8 cellular contexts compared by ENCODE assay signal in the genomic region with DNA sequence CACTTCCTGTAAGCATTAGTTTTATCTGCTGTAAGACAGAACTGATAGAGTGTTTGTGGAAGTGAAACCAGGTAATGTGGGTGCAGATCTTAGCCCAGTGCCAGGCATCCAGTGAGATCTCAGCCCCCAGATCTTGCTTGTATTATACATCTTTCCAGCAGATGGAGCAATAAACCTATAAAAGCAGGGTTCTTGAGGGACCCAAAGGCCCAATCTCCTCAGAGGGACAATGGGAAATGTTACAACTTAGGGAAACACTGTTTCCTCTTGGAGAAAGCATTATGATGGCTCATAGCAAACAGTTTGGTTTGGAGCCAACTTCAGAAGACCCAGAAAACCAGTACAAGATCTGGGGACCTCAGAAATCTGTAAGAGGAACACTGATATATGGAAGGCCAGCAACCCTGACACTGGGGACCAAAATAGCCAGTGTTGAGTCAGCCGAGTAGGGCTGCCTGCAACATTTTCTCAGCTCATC.
A peak's percentile ranks its signal among the peaks of the same experiment; 100 is the strongest.
DNase-seq lines count a peak whose midpoint lies in the region; ATAC-seq and TF ChIP-seq lines count a peak whose summit lies in the region.

No MANE protein-coding gene starts in this region.

- H3K4me1 ChIP-seq in HCT116 (ENCODE audit: control insufficient read depth in 1 of 2, insufficient read depth in 2 of 2, low read length in 2 of 2) = no peaks in the 10 kb centered on the region
- H3K4me1 ChIP-seq in naive thymus-derived CD4-positive, alpha-beta T cell (ENCODE audit: control insufficient read depth in 2 of 2, insufficient read depth in 2 of 2, low read length in 2 of 2) = no peaks in the 10 kb centered on the region
- no peaks in the 10 kb centered on the region for H3K4me1 ChIP-seq in CD4-positive, alpha-beta memory T cell (ENCODE audit: insufficient read depth, low read length)

- H3K4me2 ChIP-seq in HCT116 (ENCODE audit: low read length) = 0 out of 2 replicates have a peak overlapping the region, but pooled peaks have one; percentile 20

- no TSS peak for BruUV-seq in HCT116 (replicated peaks; lab: Mats Ljungman, UMichigan)

- CTCF ChIA-PET in activated CD4-positive, alpha-beta T cell treated with anti-CD3 and anti-CD28 coated beads for 36 hours (lab: Charles Lee) = interaction anchor here (1.6 kb wide), 1 partner anchor 645 kb away, joined by 7 read pairs; no protein-coding TSS in a partner anchor
- CTCF ChIA-PET in HCT116 (lab: Charles Lee) = interaction anchor here (0.7 to 3.2 kb wide), 14 partner anchors 9 to 912 kb away, joined by 3 to 40 read pairs (median 10); no protein-coding TSS in a partner anchor
- CTCF ChIA-PET in naive thymus-derived CD4-positive, alpha-beta T cell (lab: Charles Lee) = interaction anchor here (0.5 kb wide), 1 partner anchor 832 kb away, joined by 3 read pairs; no protein-coding TSS in a partner anchor
- CTCF ChIA-PET in CD4-positive, alpha-beta memory T cell (lab: Charles Lee; ENCODE audit: partially characterized antibody) = no interaction called here

- H3K4me3 ChIP-seq in HCT116 (replicated peaks in 1 of 2; ENCODE audit: low read depth in 1 of 2, low read length in 2 of 2) = no peak overlapping the region
- H3K4me3 ChIP-seq in naive thymus-derived CD4-positive, alpha-beta T cell (ENCODE audit: low read length) = no peak overlapping the region
- H3K4me3 ChIP-seq in CD4-positive, alpha-beta memory T cell (ENCODE audit: low read length in 2 of 2) = no peak overlapping the region

- no peaks in the 10 kb centered on the region for H3K27me3 ChIP-seq in HCT116 (ENCODE audit: insufficient read depth, low read length)
- no peaks in the 10 kb centered on the region for H3K27me3 ChIP-seq in naive thymus-derived CD4-positive, alpha-beta T cell (ENCODE audit: control insufficient read depth in 2 of 2, insufficient read depth in 2 of 2, low read length in 2 of 2)
- H3K27me3 ChIP-seq in CD4-positive, alpha-beta memory T cell (ENCODE audit: insufficient read depth, low read length) = no peaks in the 10 kb centered on the region

- H3K9me2 ChIP-seq in HCT116 (ENCODE audit: insufficient read depth) = no peaks in the 10 kb centered on the region

- H3K79me2 ChIP-seq in HCT116 (ENCODE audit: insufficient read depth, low read length) = no peaks in the 10 kb centered on the region

- H3K9me3 Mint-ChIP-seq in activated CD4-positive, alpha-beta T cell treated with anti-CD3 and anti-CD28 coated beads for 36 hours (ENCODE audit: low read depth) = no peaks in the 10 kb centered on the region
- peaks cover 0 to 2% (median 0%) of the 10 kb centered on the region in 11 donors for H3K9me3 Mint-ChIP-seq in naive thymus-derived CD4-positive, alpha-beta T cell
- H3K9me3 Mint-ChIP-seq in CD4-positive, alpha-beta memory T cell = no peaks in the 10 kb centered on the region

- peak; percentile 95 for TF ChIP-seq RAD21 in HCT116 (IDR thresholded peaks at IDR 0.05; ENCODE audit: low read depth)

- RAD21 ChIA-PET in HCT116 (lab: Charles Lee; ENCODE audit: low non-redundant PET in 1 of 2, low total read pairs in 2 of 2, uncharacterized antibody in 2 of 2, unreplicated experiment in 2 of 2) = interaction anchor here (0.8 to 1.7 kb wide), 5 partner anchors 55 to 645 kb away, joined by 3 to 10 read pairs (median 4); no protein-coding TSS in a partner anchor

- peak; percentile 50 to 87 (median 71) for TF ChIP-seq CTCF in HCT116 (IDR thresholded peaks at IDR 0.05 in 2 of 3, conservative IDR thresholded peaks at IDR 0.05 in 1 of 3; ENCODE audit: borderline replicate concordance in 1 of 3, insufficient read depth in 1 of 3, low read depth in 2 of 3, low read length in 2 of 3)

- no peaks in the 10 kb centered on the region for H3K36me3 ChIP-seq in HCT116 (ENCODE audit: control insufficient read depth in 1 of 2, insufficient read depth in 2 of 2, low read length in 2 of 2)
- no peaks in the 10 kb centered on the region for H3K36me3 ChIP-seq in naive thymus-derived CD4-positive, alpha-beta T cell (ENCODE audit: control insufficient read depth in 2 of 3, insufficient read depth in 3 of 3, low read length in 3 of 3)
- H3K36me3 ChIP-seq in CD4-positive, alpha-beta memory T cell (ENCODE audit: insufficient read depth, low read length) = no peaks in the 10 kb centered on the region

- TF ChIP-seq POLR2A in HCT116 (IDR thresholded peaks at IDR 0.05; ENCODE audit: borderline replicate concordance, extremely low read depth, insufficient read depth, insufficient read length) = no peak

- ATAC-seq in activated CD4-positive, alpha-beta T cell treated with anti-CD3 and anti-CD28 coated beads for 36 hours = peak; percentile 47
- ATAC-seq in HCT116 (peak; percentile 96), esophagus mucosa (peak; percentile 78)
- ATAC-seq in naive thymus-derived CD4-positive, alpha-beta T cell = peak; percentile 60

- no peaks in the 10 kb centered on the region for H4K20me1 ChIP-seq in HCT116 (ENCODE audit: insufficient read depth)

- H3K9me3 ChIP-seq in HCT116 (ENCODE audit: control insufficient read depth in 1 of 2, insufficient read depth in 1 of 2, low read depth in 1 of 2, low read length in 2 of 2) = no peaks in the 10 kb centered on the region
- no peaks in the 10 kb centered on the region for H3K9me3 ChIP-seq in naive thymus-derived CD4-positive, alpha-beta T cell (ENCODE audit: control insufficient read depth in 2 of 3, low read length in 3 of 3)
- H3K9me3 ChIP-seq in CD4-positive, alpha-beta memory T cell (ENCODE audit: control insufficient read depth in 1 of 2, low read length in 2 of 2) = no peaks in the 10 kb centered on the region

- H3K9ac ChIP-seq in HCT116 (ENCODE audit: low read length) = no peak overlapping the region

- no peaks in the 10 kb centered on the region for H3K36me3 Mint-ChIP-seq in activated CD4-positive, alpha-beta T cell treated with anti-CD3 and anti-CD28 coated beads for 36 hours (ENCODE audit: low read depth)
- no peaks in the 10 kb centered on the region for H3K36me3 Mint-ChIP-seq in naive thymus-derived CD4-positive, alpha-beta T cell
- H3K36me3 Mint-ChIP-seq in CD4-positive, alpha-beta memory T cell = no peaks in the 10 kb centered on the region

- no peak overlapping the region for H3K27ac ChIP-seq in HCT116 (ENCODE audit: low read depth, low read length)
- no peak overlapping the region for H3K27ac ChIP-seq in naive thymus-derived CD4-positive, alpha-beta T cell (ENCODE audit: low read depth, low read length)
- no peak overlapping the region for H3K27ac ChIP-seq in CD4-positive, alpha-beta memory T cell (ENCODE audit: low read depth, low read length)

- H3K4me1 Mint-ChIP-seq in activated CD4-positive, alpha-beta T cell treated with anti-CD3 and anti-CD28 coated beads for 36 hours = no peaks in the 10 kb centered on the region
- H3K4me1 Mint-ChIP-seq in naive thymus-derived CD4-positive, alpha-beta T cell = no peaks in the 10 kb centered on the region
- H3K4me1 Mint-ChIP-seq in CD4-positive, alpha-beta memory T cell = no peaks in the 10 kb centered on the region

- peak; percentile 5 for DNase-seq in activated CD4-positive, alpha-beta T cell treated with anti-CD3 and anti-CD28 coated beads for 36 hours
- no peak for DNase-seq in activated CD4-positive, alpha-beta T cell treated with anti-CD3 and anti-CD28 coated beads, Interleukin-2, amount 50 U/mL, for 4 hours
- DNase-seq in HCT116 (ENCODE audit: low read depth, low spot score) (peak; percentile 53), Kasumi-1 (lab: John Stamatoyannopoulos, UW) (peak; percentile 49 to 65), SIG-M5 treated with dmso at 0.1 percent for 504 hours (lab: John Stamatoyannopoulos, UW; ENCODE audit: unreplicated experiment) (peak; percentile 93)
- no peak for DNase-seq in naive thymus-derived CD4-positive, alpha-beta T cell
- DNase-seq in CD4-positive, alpha-beta memory T cell = no peak

- H3K27me3 Mint-ChIP-seq in activated CD4-positive, alpha-beta T cell treated with anti-CD3 and anti-CD28 coated beads for 36 hours = no peaks in the 10 kb centered on the region
- H3K27me3 Mint-ChIP-seq in naive thymus-derived CD4-positive, alpha-beta T cell = no peaks in the 10 kb centered on the region
- H3K27me3 Mint-ChIP-seq in CD4-positive, alpha-beta memory T cell = no peaks in the 10 kb centered on the region

- no peak overlapping the region for H3K27ac Mint-ChIP-seq in activated CD4-positive, alpha-beta T cell treated with anti-CD3 and anti-CD28 coated beads for 36 hours
- no peak overlapping the region for H3K27ac Mint-ChIP-seq in naive thymus-derived CD4-positive, alpha-beta T cell
- no peak overlapping the region for H3K27ac Mint-ChIP-seq in CD4-positive, alpha-beta memory T cell

- peak overlapping the region; percentile 92 for H2AFZ ChIP-seq in HCT116 (ENCODE audit: low read depth, low read length, poor library complexity, severe bottlenecking)

- no peak overlapping the region for H3K4me3 Mint-ChIP-seq in activated CD4-positive, alpha-beta T cell treated with anti-CD3 and anti-CD28 coated beads for 36 hours
- no peak overlapping the region for H3K4me3 Mint-ChIP-seq in naive thymus-derived CD4-positive, alpha-beta T cell
- no peak overlapping the region for H3K4me3 Mint-ChIP-seq in CD4-positive, alpha-beta memory T cell

- POLR2A ChIA-PET in activated CD4-positive, alpha-beta T cell treated with anti-CD3 and anti-CD28 coated beads for 36 hours (lab: Charles Lee) = no interaction called here
- POLR2A ChIA-PET in HCT116 (lab: Charles Lee) = interaction anchor here (1.6 kb wide), 1 partner anchor 55 kb away, joined by 4 read pairs; no protein-coding TSS in a partner anchor
- POLR2A ChIA-PET in naive thymus-derived CD4-positive, alpha-beta T cell (lab: Charles Lee) = no interaction called here
- POLR2A ChIA-PET in CD4-positive, alpha-beta memory T cell (lab: Charles Lee; ENCODE audit: partially characterized antibody) = no interaction called here

- intact Hi-C loops in activated CD4-positive, alpha-beta T cell treated with anti-CD3 and anti-CD28 coated beads for 36 hours (cut with DNase I, micrococcal nuclease) = loop anchor here (1.0 to 5.0 kb wide), 5 partner anchors 54 to 835 kb away; no protein-coding TSS in a partner anchor
- intact Hi-C loops in HCT116 (cut with micrococcal nuclease) = loop anchor here (1.0 to 10.0 kb wide), 9 partner anchors 54 to 835 kb away; no protein-coding TSS in a partner anchor
- intact Hi-C loops in naive thymus-derived CD4-positive, alpha-beta T cell (cut with micrococcal nuclease) = loop anchor here (1.0 to 5.0 kb wide), 2 partner anchors 645 to 836 kb away; no protein-coding TSS in a partner anchor
- intact Hi-C loops in CD4-positive, alpha-beta memory T cell (cut with micrococcal nuclease) = loop anchor here (5.0 kb wide), 1 partner anchor 836 kb away; no protein-coding TSS in a partner anchor

TF ChIP-seq in HCT116, 20 proteins besides CTCF, POLR2A, EP300 and RAD21:
- TF ChIP-seq JUND (IDR thresholded peaks at IDR 0.05) = no peak
- no peak for TF ChIP-seq EZH2 (IDR thresholded peaks at IDR 0.05)
- TF ChIP-seq, protein P1, sequence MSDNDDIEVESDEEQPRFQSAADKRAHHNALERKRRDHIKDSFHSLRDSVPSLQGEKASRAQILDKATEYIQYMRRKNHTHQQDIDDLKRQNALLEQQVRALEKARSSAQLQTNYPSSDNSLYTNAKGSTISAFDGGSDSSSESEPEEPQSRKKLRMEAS (IDR thresholded peaks at IDR 0.05) = no peak
- no peak for TF ChIP-seq ZNF274 (IDR thresholded peaks at IDR 0.05; ENCODE audit: low read depth, low read length)
- no peak for TF ChIP-seq EGR1 (IDR thresholded peaks at IDR 0.05; ENCODE audit: low read depth)

Comparison
In these comparisons a context has a peak if more than half of its experiments do, and no peak if none do; other contexts are left out.
1. DNase-seq: peak in activated CD4-positive, alpha-beta T cell treated with anti-CD3 and anti-CD28 coated beads for 36 hours (single experiment), HCT116 (single experiment), Kasumi-1 (2 of 2) and SIG-M5 treated with dmso at 0.1 percent for 504 hours (single experiment); none in activated CD4-positive, alpha-beta T cell treated with anti-CD3 and anti-CD28 coated beads, Interleukin-2, amount 50 U/mL, for 4 hours (0 of 2), naive thymus-derived CD4-positive, alpha-beta T cell (0 of 9) and CD4-positive, alpha-beta memory T cell (0 of 5).
2. Peak in every context shown above with its lines, with median percentiles within 50 percentile points of each other: ATAC-seq.